Comparison of ENCODE assay signal across 15 cellular contexts in the genomic region with DNA sequence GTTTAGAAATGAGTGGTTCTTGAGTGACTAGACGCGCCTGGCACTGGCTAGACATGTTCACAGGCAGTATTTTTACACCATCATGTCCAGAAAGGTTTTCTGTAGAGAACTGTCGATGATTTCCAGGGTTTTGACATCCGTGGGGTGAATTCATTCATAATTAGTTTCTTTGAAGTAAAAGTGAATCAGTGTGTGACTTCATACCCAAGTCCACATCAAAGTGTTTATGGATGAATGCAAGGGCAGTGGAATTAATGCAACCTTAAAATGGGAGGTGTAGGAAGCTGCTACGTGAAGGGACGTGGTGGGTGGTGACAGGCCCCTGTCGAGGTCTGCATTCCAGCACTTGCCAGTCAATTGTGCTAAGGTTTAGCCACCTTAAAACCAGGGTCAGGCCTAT. TPM values are rescaled to one million over a fixed set of nuclear protein-coding genes. Genes with fewer than 3 reads are reported as not detected.
DNase-seq lines count a peak whose midpoint lies in the region; ATAC-seq and TF ChIP-seq lines count a peak whose summit lies in the region.
"Had no signal": no experiment of that assay in that cellular context is flagged by ENCODE, and none has a peak within 500 bp of the region (broad histone marks: within the 10 kb centered on the region; RNA-seq: fewer than 3 reads in every experiment).

No MANE protein-coding gene starts in this region.

- no peak overlapping the region for H2AK5ac ChIP-seq in IMR-90 (ENCODE audit: low read depth, low read length)

- no peak overlapping the region for H3K14ac ChIP-seq in IMR-90 (replicated peaks; ENCODE audit: low read depth, low read length)

- no peak overlapping the region for H3K9ac ChIP-seq in IMR-90 (ENCODE audit: low read depth, low read length)

- no peak overlapping the region for H2BK15ac ChIP-seq in IMR-90 (ENCODE audit: low read depth, low read length)

- TF ChIP-seq CTCF in IMR-90 (conservative IDR thresholded peaks at IDR 0.05; ENCODE audit: low read depth, low read length) (no peak), kidney epithelial cell (IDR thresholded peaks at IDR 0.05; ENCODE audit: insufficient read depth, low read length, poor library complexity, severe bottlenecking) (no peak)

- H3K27ac ChIP-seq in IMR-90 (ENCODE audit: insufficient read depth, low read length): no peak overlapping the region

- no peaks in the 10 kb centered on the region for H3K36me3 ChIP-seq in IMR-90 (ENCODE audit: control insufficient read depth, insufficient read depth, low read length)
- no peaks in the 10 kb centered on the region for H3K36me3 ChIP-seq in kidney epithelial cell (ENCODE audit: control insufficient read depth, insufficient read depth, low read length)
- H3K36me3 ChIP-seq: BE2C had no signal

- TF ChIP-seq RAD21 in IMR-90 (IDR thresholded peaks at IDR 0.05; ENCODE audit: low read length): no peak

- no peak overlapping the region for H3K56ac ChIP-seq in IMR-90 (ENCODE audit: extremely low read depth, insufficient read depth, low read length)

- no peaks in the 10 kb centered on the region for H3K4me1 ChIP-seq in IMR-90 (ENCODE audit: control insufficient read depth, insufficient read depth, low read length)
- H3K4me1 ChIP-seq: BE2C had no signal

- no peaks in the 10 kb centered on the region for H4K20me1 ChIP-seq in IMR-90 (ENCODE audit: insufficient read depth, low read length)

- H2BK20ac ChIP-seq in IMR-90 (ENCODE audit: low read depth, low read length): no peak overlapping the region

- no peak overlapping the region for H2AK9ac ChIP-seq in IMR-90 (replicated peaks; ENCODE audit: low read depth, low read length, poor library complexity)

- no peak overlapping the region for H3K4me3 ChIP-seq in IMR-90 (ENCODE audit: insufficient read depth, low read depth, low read length)
- no peak overlapping the region for H3K4me3 ChIP-seq in kidney epithelial cell (ENCODE audit: low read depth, low read length)

- in situ Hi-C loops in IMR-90 (cut with MboI; ENCODE audit: low sequenced_read_pairs): no loop called here

- H2BK120ac ChIP-seq in IMR-90 (ENCODE audit: low read depth, low read length): no peak overlapping the region

- H3K27me3 ChIP-seq in IMR-90 (ENCODE audit: control insufficient read depth, insufficient read depth, low read length) (peaks cover 7% of the 10 kb centered on the region; the same call in 1 of the 2 replicates), kidney epithelial cell (ENCODE audit: control insufficient read depth, insufficient read depth, low read length) (no peaks in the 10 kb centered on the region)
- H3K27me3 ChIP-seq: BE2C had no signal

- 50% methylated on average over 2 of the region's 7 CpGs; no CpG with 5 or more reads in 1 of the 2 experiments for WGBS in IMR-90 (ENCODE audit: extremely low coverage in 2 of 2, insufficient read length in 1 of 2), 2 experiments

- H3K9me1 ChIP-seq in IMR-90 (ENCODE audit: insufficient read depth, low read length): no peaks in the 10 kb centered on the region

- ATAC-seq in IMR-90 (ENCODE audit: low read depth) (no peak), GM18498 (IDR thresholded peaks at IDR 0.05; ENCODE audit: unreplicated experiment) (no peak)

- no peak overlapping the region for H3K23ac ChIP-seq in IMR-90 (ENCODE audit: low read depth, low read length)

- TF ChIP-seq POLR2A in IMR-90 (IDR thresholded peaks at IDR 0.05; ENCODE audit: low read depth, low read length): no peak

- H2BK5ac ChIP-seq in IMR-90 (ENCODE audit: low read depth, low read length, poor library complexity, severe bottlenecking): no peak overlapping the region

- no peaks in the 10 kb centered on the region for H3K9me3 ChIP-seq in IMR-90 (ENCODE audit: control insufficient read depth, insufficient read depth, low read length)
- H3K9me3 ChIP-seq: BE2C had no signal

- no peak overlapping the region for H4K8ac ChIP-seq in IMR-90 (ENCODE audit: low read depth in 2 of 2, low read length in 2 of 2)

- intact Hi-C loops in IMR-90 (cut with micrococcal nuclease): no loop called here

- no peak overlapping the region for H3K4ac ChIP-seq in IMR-90 (ENCODE audit: low read depth, low read length)

- H4K5ac ChIP-seq in IMR-90 (ENCODE audit: low read depth, low read length): no peak overlapping the region

- dilution Hi-C loops in IMR-90 (cut with HindIII; ENCODE audit: low sequenced_read_pairs, unreplicated experiment): no loop called here

- DNase-seq in IMR-90: no peak
- peak; percentile 98 for DNase-seq in SW480 (ENCODE audit: low spot score)
- peak; percentile 50 for DNase-seq in kidney epithelial cell (ENCODE audit: low read depth)
- DNase-seq in renal cortical epithelial cell (ENCODE audit: low read depth): peak; percentile 79
- DNase-seq in NCI-H524 (lab: John Stamatoyannopoulos, UW): no peak
- DNase-seq in HPDE6-E6E7 (ENCODE audit: extremely low spot score): no peak
- DNase-seq: ACHN; BE2C; C1 segment of cervical spinal cord; CD4-positive, CD25-positive, alpha-beta regulatory T cell; CD8-positive, alpha-beta memory T cell; COR-L47; GDM1; H9 had no signal

- CTCF ChIA-PET in IMR-90 (lab: Yijun Ruan, JAX): no interaction called here

- no peak overlapping the region for H3K18ac ChIP-seq in IMR-90 (ENCODE audit: low read depth, low read length)

- POLR2A ChIA-PET in IMR-90 (lab: Charles Lee; ENCODE audit: unreplicated experiment): no interaction called here

- no peak overlapping the region for H4K91ac ChIP-seq in IMR-90 (ENCODE audit: insufficient read depth, low read depth, low read length)

- H2AFZ ChIP-seq in IMR-90 (replicated peaks; ENCODE audit: low read length, poor library complexity): peak overlapping the region; percentile 32

- BruUV-seq in IMR-90 (replicated peaks; lab: Mats Ljungman, UMichigan): no TSS peak

- no peaks in the 10 kb centered on the region for H3K79me1 ChIP-seq in IMR-90 (ENCODE audit: low read depth in 1 of 2, low read length in 2 of 2)

- no peak overlapping the region for H3K4me2 ChIP-seq in IMR-90 (ENCODE audit: low read depth, low read length)

TF ChIP-seq in IMR-90, 13 proteins besides CTCF, POLR2A, EP300 and RAD21:
- TF ChIP-seq MXI1 (IDR thresholded peaks at IDR 0.05; ENCODE audit: borderline replicate concordance, low read depth, low read length) (no peak), RCOR1 (IDR thresholded peaks at IDR 0.05; ENCODE audit: insufficient replicate concordance, low read length) (no peak), MAFK (IDR thresholded peaks at IDR 0.05; ENCODE audit: low read depth, low read length) (no peak), FOS (IDR thresholded peaks at IDR 0.05; ENCODE audit: low read depth, low read length) (no peak), NFE2L2 (IDR thresholded peaks at IDR 0.05; ENCODE audit: low read depth, low read length) (no peak), SMC3 (IDR thresholded peaks at IDR 0.05; ENCODE audit: low read depth, low read length) (no peak), BHLHE40 (IDR thresholded peaks at IDR 0.05; ENCODE audit: low read depth, low read length) (no peak), RFX5 (IDR thresholded peaks at IDR 0.05; ENCODE audit: low read depth, low read length) (no peak), CEBPB (IDR thresholded peaks at IDR 0.05; ENCODE audit: low read depth, low read length) (no peak), MAZ (IDR thresholded peaks at IDR 0.05; ENCODE audit: borderline replicate concordance, low read depth, low read length) (no peak), CHD1 (IDR thresholded peaks at IDR 0.05; ENCODE audit: low read depth, low read length) (no peak)
- TF ChIP-seq, protein P1, sequence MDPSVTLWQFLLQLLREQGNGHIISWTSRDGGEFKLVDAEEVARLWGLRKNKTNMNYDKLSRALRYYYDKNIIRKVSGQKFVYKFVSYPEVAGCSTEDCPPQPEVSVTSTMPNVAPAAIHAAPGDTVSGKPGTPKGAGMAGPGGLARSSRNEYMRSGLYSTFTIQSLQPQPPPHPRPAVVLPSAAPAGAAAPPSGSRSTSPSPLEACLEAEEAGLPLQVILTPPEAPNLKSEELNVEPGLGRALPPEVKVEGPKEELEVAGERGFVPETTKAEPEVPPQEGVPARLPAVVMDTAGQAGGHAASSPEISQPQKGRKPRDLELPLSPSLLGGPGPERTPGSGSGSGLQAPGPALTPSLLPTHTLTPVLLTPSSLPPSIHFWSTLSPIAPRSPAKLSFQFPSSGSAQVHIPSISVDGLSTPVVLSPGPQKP (IDR thresholded peaks at IDR 0.05; ENCODE audit: borderline replicate concordance, low read depth, low read length): no peak
- TF ChIP-seq, protein P2, sequence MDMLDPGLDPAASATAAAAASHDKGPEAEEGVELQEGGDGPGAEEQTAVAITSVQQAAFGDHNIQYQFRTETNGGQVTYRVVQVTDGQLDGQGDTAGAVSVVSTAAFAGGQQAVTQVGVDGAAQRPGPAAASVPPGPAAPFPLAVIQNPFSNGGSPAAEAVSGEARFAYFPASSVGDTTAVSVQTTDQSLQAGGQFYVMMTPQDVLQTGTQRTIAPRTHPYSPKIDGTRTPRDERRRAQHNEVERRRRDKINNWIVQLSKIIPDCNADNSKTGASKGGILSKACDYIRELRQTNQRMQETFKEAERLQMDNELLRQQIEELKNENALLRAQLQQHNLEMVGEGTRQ (IDR thresholded peaks at IDR 0.05; ENCODE audit: low read depth, low read length): no peak

RNA-seq across cellular contexts. Expression of a gene that starts 38.4 kb away (rescaled TPM):
- total RNA-seq in IMR-90 (2012; rRNA removed) (14.5 and 20.0 TPM in 2 replicates), kidney epithelial cell (63.5 and 63.8 TPM in 2 replicates), renal cortical epithelial cell (22.9 and 26.7 TPM in 2 replicates)
- 27.5 and 35.7 TPM in 2 replicates for polyA plus RNA-seq in IMR-90 (2012; rRNA removed)
- 10.7 and 23.4 TPM in 2 replicates for polyA plus RNA-seq in IMR-90 (2012; cell fraction: cytosol; rRNA removed)
- 9.2 and 14.8 TPM in 2 replicates for polyA plus RNA-seq in IMR-90 (2012; cell fraction: nucleus; rRNA removed; ENCODE audit: low replicate concordance)

Comparison
In these comparisons a context has a peak if more than half of its experiments do, and no peak if none do; other contexts are left out.
1. DNase-seq: peak in SW480 (single experiment), kidney epithelial cell (single experiment) and renal cortical epithelial cell (single experiment); none in IMR-90 (single experiment), NCI-H524 (0 of 2) and HPDE6-E6E7 (single experiment).